Comparison of ENCODE assay signal across 1 cellular context in genomic region chr11:124938970-124939369, GRCh38.
TF ChIP-seq lines count a peak whose summit lies in the region.

No MANE protein-coding gene starts in this region.

TF ChIP-seq in IMR-90, 13 proteins besides CTCF, POLR2A, EP300 and RAD21:
- TF ChIP-seq MAZ (IDR thresholded peaks at IDR 0.05; ENCODE audit: borderline replicate concordance, low read depth, low read length) (no peak), CHD1 (IDR thresholded peaks at IDR 0.05; ENCODE audit: low read depth, low read length) (no peak), MXI1 (IDR thresholded peaks at IDR 0.05; ENCODE audit: borderline replicate concordance, low read depth, low read length) (no peak), CEBPB (IDR thresholded peaks at IDR 0.05; ENCODE audit: low read depth, low read length) (no peak), RCOR1 (IDR thresholded peaks at IDR 0.05; ENCODE audit: insufficient replicate concordance, low read length) (no peak), FOS (IDR thresholded peaks at IDR 0.05; ENCODE audit: low read depth, low read length) (no peak), NFE2L2 (IDR thresholded peaks at IDR 0.05; ENCODE audit: low read depth, low read length) (no peak), BHLHE40 (IDR thresholded peaks at IDR 0.05; ENCODE audit: low read depth, low read length) (no peak), MAFK (IDR thresholded peaks at IDR 0.05; ENCODE audit: low read depth, low read length) (no peak), SMC3 (IDR thresholded peaks at IDR 0.05; ENCODE audit: low read depth, low read length) (no peak)
- TF ChIP-seq, protein P1, sequence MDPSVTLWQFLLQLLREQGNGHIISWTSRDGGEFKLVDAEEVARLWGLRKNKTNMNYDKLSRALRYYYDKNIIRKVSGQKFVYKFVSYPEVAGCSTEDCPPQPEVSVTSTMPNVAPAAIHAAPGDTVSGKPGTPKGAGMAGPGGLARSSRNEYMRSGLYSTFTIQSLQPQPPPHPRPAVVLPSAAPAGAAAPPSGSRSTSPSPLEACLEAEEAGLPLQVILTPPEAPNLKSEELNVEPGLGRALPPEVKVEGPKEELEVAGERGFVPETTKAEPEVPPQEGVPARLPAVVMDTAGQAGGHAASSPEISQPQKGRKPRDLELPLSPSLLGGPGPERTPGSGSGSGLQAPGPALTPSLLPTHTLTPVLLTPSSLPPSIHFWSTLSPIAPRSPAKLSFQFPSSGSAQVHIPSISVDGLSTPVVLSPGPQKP (IDR thresholded peaks at IDR 0.05; ENCODE audit: borderline replicate concordance, low read depth, low read length): no peak
- TF ChIP-seq, protein P2, sequence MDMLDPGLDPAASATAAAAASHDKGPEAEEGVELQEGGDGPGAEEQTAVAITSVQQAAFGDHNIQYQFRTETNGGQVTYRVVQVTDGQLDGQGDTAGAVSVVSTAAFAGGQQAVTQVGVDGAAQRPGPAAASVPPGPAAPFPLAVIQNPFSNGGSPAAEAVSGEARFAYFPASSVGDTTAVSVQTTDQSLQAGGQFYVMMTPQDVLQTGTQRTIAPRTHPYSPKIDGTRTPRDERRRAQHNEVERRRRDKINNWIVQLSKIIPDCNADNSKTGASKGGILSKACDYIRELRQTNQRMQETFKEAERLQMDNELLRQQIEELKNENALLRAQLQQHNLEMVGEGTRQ (IDR thresholded peaks at IDR 0.05; ENCODE audit: low read depth, low read length): no peak
